8 cellular contexts compared by ENCODE assay signal in the genomic region with DNA sequence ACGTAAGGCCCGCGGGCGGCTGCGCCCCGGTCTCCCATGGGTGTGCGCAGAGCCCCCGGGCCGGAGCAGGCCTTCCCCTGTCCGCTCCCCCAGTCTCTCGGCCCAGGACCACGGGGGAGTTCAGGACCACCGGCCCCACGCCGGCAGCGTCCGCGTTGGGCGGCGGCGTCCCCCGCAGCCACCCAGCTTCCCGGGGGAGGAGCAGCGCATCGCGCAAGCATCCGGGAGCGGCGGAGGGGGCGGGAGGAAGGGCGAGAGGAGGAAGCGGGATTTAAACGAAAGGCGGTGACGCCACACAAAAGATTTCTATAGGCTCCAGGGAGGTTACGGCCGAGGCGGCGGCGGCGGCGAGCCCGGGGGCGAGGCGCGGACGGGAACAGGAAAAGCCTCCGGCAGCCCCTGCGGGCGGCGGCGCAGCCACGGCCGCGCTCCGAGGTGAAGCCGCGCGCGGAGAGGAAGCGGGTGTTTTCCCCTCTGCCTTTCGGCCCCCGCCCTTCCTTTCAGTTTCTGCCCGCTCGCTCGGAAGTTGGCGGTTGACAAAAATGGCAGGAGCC. TPM values are rescaled to one million over a fixed set of nuclear protein-coding genes. Genes with fewer than 3 reads are reported as not detected.
A peak's percentile ranks its signal among the peaks of the same experiment; 100 is the strongest.
DNase-seq lines count a peak whose midpoint lies in the region; ATAC-seq, FAIRE-seq and TF ChIP-seq lines count a peak whose summit lies in the region.

A gene (plus strand): TSS at position 298 of the 554 bp plus-strand sequence. CDS start 1,349 bp downstream, outside the sequence.

- no peak for FAIRE-seq in small intestine (lab: Jason Lieb, UNC)

- H3K4me3 ChIP-seq in ACC112 (ENCODE audit: low read depth, low read length) (peak within 1 kb of the TSS; percentile 93), WERI-Rb-1 (ENCODE audit: low read depth, low read length) (peak within 1 kb of the TSS; percentile 83), small intestine (ENCODE audit: low read depth in 1 of 2, low read length in 2 of 2) (peak within 1 kb of the TSS; percentile 86 to 91)

- H3K27me3 ChIP-seq in ACC112 (ENCODE audit: insufficient read depth, low read length): no peaks in the 10 kb centered on the region
- H3K27me3 ChIP-seq in WERI-Rb-1 (ENCODE audit: insufficient read depth, low read depth, severe bottlenecking): no peaks in the 10 kb centered on the region
- H3K27me3 ChIP-seq in small intestine (ENCODE audit: control insufficient read depth in 2 of 2, insufficient read depth in 2 of 2, low read length in 2 of 2): no peaks in the 10 kb centered on the region

- in situ Hi-C loops in T47D (cut with HindIII; ENCODE audit: low pct_unique_long_range_greater_than_20kb, low sequenced_read_pairs): no loop called here

- 0 to 1% (median 0%) methylated on average over 49 to 67 of the region's 67 CpGs for WGBS in small intestine, 3 donors

- H3K4me1 ChIP-seq in ACC112 (ENCODE audit: control insufficient read depth, insufficient read depth, low read length, unreplicated experiment): peaks cover 35% of the 10 kb centered on the region
- H3K4me1 ChIP-seq in small intestine (ENCODE audit: control insufficient read depth in 2 of 2, insufficient read depth in 1 of 2, low read depth in 1 of 2, low read length in 1 of 2): peaks cover 4 to 14% of the 10 kb centered on the region in 2 donors

- H3K27ac ChIP-seq in ACC112 (ENCODE audit: low read depth, low read length) (peak within 1 kb of the TSS; percentile 71), WERI-Rb-1 (peak within 1 kb of the TSS; percentile 91), small intestine (ENCODE audit: low read depth in 1 of 2, low read length in 1 of 2) (peak within 1 kb of the TSS; percentile 95 to 99)

- ATAC-seq in GM18870 (IDR thresholded peaks at IDR 0.05; ENCODE audit: unreplicated experiment): peak; percentile 44
- peak; percentile 40 for ATAC-seq in HG03108 (IDR thresholded peaks at IDR 0.05; ENCODE audit: unreplicated experiment)

- no peak for TF ChIP-seq CTCF in WERI-Rb-1 (IDR thresholded peaks at IDR 0.05; ENCODE audit: low read depth, low read length)

- DNase-seq in NCI-H2196 (lab: John Stamatoyannopoulos, UW; ENCODE audit: unreplicated experiment) (peak; percentile 66), WERI-Rb-1 (peak; percentile 93), T47D (ENCODE audit: low read depth in 1 of 2, low spot score in 1 of 2) (peak; percentile 87 to 93), iPS-NIHi11 (ENCODE audit: low spot score) (peak; percentile 92), small intestine (peak; percentile 92)

- H3K36me3 ChIP-seq in ACC112 (ENCODE audit: insufficient read depth, low read length): peaks cover 11% of the 10 kb centered on the region
- peaks cover 20% of the 10 kb centered on the region for H3K36me3 ChIP-seq in WERI-Rb-1
- H3K36me3 ChIP-seq in small intestine (ENCODE audit: control insufficient read depth in 2 of 2, insufficient read depth in 2 of 2, low read length in 2 of 2): no peaks in the 10 kb centered on the region

- peak within 1 kb of the TSS; percentile 91 for H2AFZ ChIP-seq in ACC112 (ENCODE audit: low read length, unreplicated experiment)

- H3K9me3 ChIP-seq in WERI-Rb-1 (ENCODE audit: severe bottlenecking) (no peaks in the 10 kb centered on the region), small intestine (ENCODE audit: control insufficient read depth, low read depth) (no peaks in the 10 kb centered on the region)

- H3K79me2 ChIP-seq in ACC112 (ENCODE audit: control insufficient read depth, insufficient read depth, low read length, unreplicated experiment): peaks cover 51% of the 10 kb centered on the region

RNA-seq across cellular contexts. Expression of the gene that starts here (rescaled TPM):
- 10 to 100 TPM in 1 of 3 donors, 1 to 10 TPM in 2; 4.9 to 11.9 (median 6.8) TPM for polyA plus RNA-seq in small intestine

Comparison
In these comparisons a context has a peak if more than half of its experiments do, and no peak if none do; other contexts are left out.
1. Peak in every context shown above with its lines: DNase-seq, ATAC-seq, H3K4me3 ChIP-seq and H3K27ac ChIP-seq.